8 cellular contexts compared by ENCODE assay signal in genomic region chr21:42593007-42593814, GRCh38.
DNase-seq lines count a peak whose midpoint lies in the region; ATAC-seq and TF ChIP-seq lines count a peak whose summit lies in the region.

No MANE protein-coding gene starts in this region.

- no peaks in the 10 kb centered on the region for H3K27me3 Mint-ChIP-seq in brain

- H3K36me3 Mint-ChIP-seq in brain: no peaks in the 10 kb centered on the region

- TF ChIP-seq CTCF in GM12864 (IDR thresholded peaks at IDR 0.05; ENCODE audit: low read depth, low read length, missing control alignments) (peak; percentile 78), brain (conservative IDR thresholded peaks at IDR 0.05) (peak; percentile 92 to 94)

- H3K4me3 Mint-ChIP-seq in brain: peak overlapping the region in 1 of 5 experiments; percentile 34

- DNase-seq in GM12864 (ENCODE audit: low read depth): no peak
- DNase-seq in NCI-H1694 treated with DMSO at 0.1 percent for 48 hours (lab: John Stamatoyannopoulos, UW): peak; percentile 53
- peak; percentile 69 for DNase-seq in UCSD-AML1 (lab: John Stamatoyannopoulos, UW; ENCODE audit: unreplicated experiment)
- DNase-seq in islet precursor cell: peak; percentile 88
- DNase-seq in stimulated activated CD4-positive, alpha-beta T cell treated with anti-CD3 and anti-CD28 coated beads, Interleukin-12 subunit alpha, Interleukin-12 subunit beta, amount 100 ng/mL, for 48 hours (ENCODE audit: low read depth in 2 of 3, low spot score in 1 of 3): peak; percentile 41 to 60 (median 54)

- peaks cover 23% of the 10 kb centered on the region for H3K4me1 Mint-ChIP-seq in brain

- no peak for ATAC-seq in GM18498 (IDR thresholded peaks at IDR 0.05; ENCODE audit: unreplicated experiment)
- no peak for ATAC-seq in HG03175 (IDR thresholded peaks at IDR 0.05; ENCODE audit: unreplicated experiment)

- peak overlapping the region; percentile 19; the same call in 1 of the 2 replicates for H3K4me3 ChIP-seq in GM12864 (ENCODE audit: low read depth, low read length)

- peaks cover 6 to 15% (median 9%) of the 10 kb centered on the region in 5 experiments for H3K9me3 Mint-ChIP-seq in brain

- H3K27ac Mint-ChIP-seq in brain: peak overlapping the region in 3 of 5 experiments; percentile 52 to 81 (median 75)
